1 cellular context compared by ENCODE assay signal in the genomic region with DNA sequence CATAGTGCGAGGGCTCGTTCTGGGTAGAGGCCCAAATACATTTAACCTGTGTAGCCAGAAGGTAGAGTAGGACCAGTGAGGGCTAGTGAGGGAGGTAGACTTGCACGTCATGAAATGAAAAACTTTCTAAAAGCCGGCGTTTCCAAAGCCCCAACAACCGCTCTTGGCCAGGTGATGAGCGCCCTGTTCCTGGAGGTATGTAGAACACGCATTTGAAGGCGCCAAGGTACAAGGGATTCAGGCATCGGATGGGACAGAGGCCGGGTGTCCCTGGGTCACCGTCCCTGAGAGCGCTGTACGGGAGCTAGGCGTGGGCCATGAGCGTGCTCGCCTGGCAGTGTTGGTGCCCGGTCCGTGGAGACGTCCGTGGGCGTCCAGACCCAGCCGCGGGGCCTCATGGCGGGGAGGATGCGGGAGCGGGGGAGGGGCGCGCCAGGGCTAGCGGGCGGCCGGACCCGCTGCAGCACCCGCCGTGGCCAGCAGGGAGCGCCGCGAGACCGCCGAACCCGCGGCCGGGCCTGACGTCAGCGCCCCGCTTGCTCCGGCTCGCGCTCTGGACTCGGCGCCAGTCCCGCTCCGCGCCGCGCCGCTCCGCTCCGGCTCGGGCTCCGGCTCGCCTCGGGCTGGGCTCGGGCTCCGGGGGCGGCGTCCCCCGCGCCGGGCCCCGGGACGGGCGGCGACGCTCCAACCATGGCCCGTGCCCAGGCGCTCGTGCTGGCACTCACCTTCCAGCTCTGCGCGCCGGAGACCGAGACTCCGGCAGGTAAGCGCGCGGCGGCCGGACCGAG.
TF ChIP-seq lines count a peak whose summit lies in the region.

A gene (plus strand): TSS at position 568 of the 788 bp plus-strand sequence. CDS start 123 bp downstream, at position 691.

TF ChIP-seq in HepG2, 621 proteins besides CTCF, POLR2A, EP300 and RAD21 (continued from another document and continues in another):
- TF ChIP-seq, protein P1, sequence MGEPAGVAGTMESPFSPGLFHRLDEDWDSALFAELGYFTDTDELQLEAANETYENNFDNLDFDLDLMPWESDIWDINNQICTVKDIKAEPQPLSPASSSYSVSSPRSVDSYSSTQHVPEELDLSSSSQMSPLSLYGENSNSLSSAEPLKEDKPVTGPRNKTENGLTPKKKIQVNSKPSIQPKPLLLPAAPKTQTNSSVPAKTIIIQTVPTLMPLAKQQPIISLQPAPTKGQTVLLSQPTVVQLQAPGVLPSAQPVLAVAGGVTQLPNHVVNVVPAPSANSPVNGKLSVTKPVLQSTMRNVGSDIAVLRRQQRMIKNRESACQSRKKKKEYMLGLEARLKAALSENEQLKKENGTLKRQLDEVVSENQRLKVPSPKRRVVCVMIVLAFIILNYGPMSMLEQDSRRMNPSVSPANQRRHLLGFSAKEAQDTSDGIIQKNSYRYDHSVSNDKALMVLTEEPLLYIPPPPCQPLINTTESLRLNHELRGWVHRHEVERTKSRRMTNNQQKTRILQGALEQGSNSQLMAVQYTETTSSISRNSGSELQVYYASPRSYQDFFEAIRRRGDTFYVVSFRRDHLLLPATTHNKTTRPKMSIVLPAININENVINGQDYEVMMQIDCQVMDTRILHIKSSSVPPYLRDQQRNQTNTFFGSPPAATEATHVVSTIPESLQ (CRISPR knock-in tag; conservative IDR thresholded peaks at IDR 0.05) = no peak
- TF ChIP-seq ZNF747 (CRISPR knock-in tag; IDR thresholded peaks at IDR 0.05; ENCODE audit: borderline replicate concordance) (no peak), U2AF1 (optimal IDR thresholded peaks at IDR 0.05; ENCODE audit: low read depth, low read length) (no peak), TEAD3 (CRISPR knock-in tag; optimal IDR thresholded peaks at IDR 0.05; ENCODE audit: borderline replicate concordance) (no peak), ZNF34 (CRISPR knock-in tag; IDR thresholded peaks at IDR 0.05; ENCODE audit: borderline replicate concordance) (no peak), ZNF841 (CRISPR knock-in tag; IDR thresholded peaks at IDR 0.05; ENCODE audit: borderline replicate concordance) (no peak), ZNF136 (CRISPR knock-in tag; IDR thresholded peaks at IDR 0.05; ENCODE audit: low read depth) (no peak), ZNF234 (CRISPR knock-in tag; conservative IDR thresholded peaks at IDR 0.05) (no peak), IKZF4 (CRISPR knock-in tag; IDR thresholded peaks at IDR 0.05; ENCODE audit: borderline replicate concordance, low read depth, not compliant biosample characterization) (no peak), CC2D1A (CRISPR knock-in tag; IDR thresholded peaks at IDR 0.05) (no peak), ZNF382 (CRISPR knock-in tag; IDR thresholded peaks at IDR 0.05; ENCODE audit: borderline replicate concordance) (no peak), HOXA9 (CRISPR knock-in tag; IDR thresholded peaks at IDR 0.05; ENCODE audit: borderline replicate concordance) (no peak), ZC3H4 (CRISPR knock-in tag; IDR thresholded peaks at IDR 0.05; ENCODE audit: borderline replicate concordance) (no peak), ZNF138 (CRISPR knock-in tag; IDR thresholded peaks at IDR 0.05; ENCODE audit: low read depth) (no peak), CBX1 (IDR thresholded peaks at IDR 0.05; ENCODE audit: low read depth) (no peak), TAF1 (CRISPR knock-in tag; IDR thresholded peaks at IDR 0.05) (no peak), RFXANK (CRISPR knock-in tag; IDR thresholded peaks at IDR 0.05) (no peak), KDM4B (CRISPR knock-in tag; IDR thresholded peaks at IDR 0.05) (no peak), NBN (conservative IDR thresholded peaks at IDR 0.05) (no peak), ARNT (IDR thresholded peaks at IDR 0.05) (no peak), GABPB1 (CRISPR knock-in tag; IDR thresholded peaks at IDR 0.05) (peak; percentile 51; the same call in 1 of the 2 replicates), RARA (CRISPR knock-in tag; IDR thresholded peaks at IDR 0.05) (no peak), ETV6 (CRISPR knock-in tag; conservative IDR thresholded peaks at IDR 0.05) (0 out of 2 replicates have a peak, but pooled peaks have one; percentile 23), ZBTB8A (CRISPR knock-in tag; IDR thresholded peaks at IDR 0.05; ENCODE audit: borderline replicate concordance, low read depth) (no peak), ZNF501 (CRISPR knock-in tag; IDR thresholded peaks at IDR 0.05) (0 out of 2 replicates have a peak, but pooled peaks have one; percentile 6), ZFP90 (CRISPR knock-in tag; IDR thresholded peaks at IDR 0.05; ENCODE audit: borderline replicate concordance) (no peak), SAFB2 (CRISPR knock-in tag; IDR thresholded peaks at IDR 0.05; ENCODE audit: borderline replicate concordance, low read depth) (no peak), ZNF510 (CRISPR knock-in tag; IDR thresholded peaks at IDR 0.05; ENCODE audit: low read depth) (no peak), ATRX (CRISPR knock-in tag; IDR thresholded peaks at IDR 0.05; ENCODE audit: borderline replicate concordance) (no peak), GABPA (IDR thresholded peaks at IDR 0.05; ENCODE audit: low read depth, low read length) (no peak), GABPA (CRISPR knock-in tag; IDR thresholded peaks at IDR 0.05; ENCODE audit: low read depth) (no peak), MYC (CRISPR knock-in tag; IDR thresholded peaks at IDR 0.05; ENCODE audit: borderline replicate concordance) (no peak; the same call in 1 of the 2 replicates), MXI1 (IDR thresholded peaks at IDR 0.05; ENCODE audit: borderline replicate concordance, low read depth, low read length) (no peak; the same call in 2 of the 3 replicates), ELF3 (CRISPR knock-in tag; IDR thresholded peaks at IDR 0.05) (peak; percentile 20; the same call in 1 of the 2 replicates), YY1 (IDR thresholded peaks at IDR 0.05; ENCODE audit: insufficient read depth, insufficient replicate concordance, low read depth, low read length) (peak; percentile 76), PCBP1 (IDR thresholded peaks at IDR 0.05; ENCODE audit: borderline replicate concordance, low read depth, low read length) (no peak)
- TF ChIP-seq, protein P2, sequence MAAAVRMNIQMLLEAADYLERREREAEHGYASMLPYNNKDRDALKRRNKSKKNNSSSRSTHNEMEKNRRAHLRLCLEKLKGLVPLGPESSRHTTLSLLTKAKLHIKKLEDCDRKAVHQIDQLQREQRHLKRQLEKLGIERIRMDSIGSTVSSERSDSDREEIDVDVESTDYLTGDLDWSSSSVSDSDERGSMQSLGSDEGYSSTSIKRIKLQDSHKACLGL (CRISPR knock-in tag; IDR thresholded peaks at IDR 0.05) = no peak; the same call in 1 of the 2 replicates
- TF ChIP-seq, protein P3, sequence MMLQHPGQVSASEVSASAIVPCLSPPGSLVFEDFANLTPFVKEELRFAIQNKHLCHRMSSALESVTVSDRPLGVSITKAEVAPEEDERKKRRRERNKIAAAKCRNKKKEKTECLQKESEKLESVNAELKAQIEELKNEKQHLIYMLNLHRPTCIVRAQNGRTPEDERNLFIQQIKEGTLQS (CRISPR knock-in tag; IDR thresholded peaks at IDR 0.05) = peak; percentile 78
- TF ChIP-seq, protein P4, sequence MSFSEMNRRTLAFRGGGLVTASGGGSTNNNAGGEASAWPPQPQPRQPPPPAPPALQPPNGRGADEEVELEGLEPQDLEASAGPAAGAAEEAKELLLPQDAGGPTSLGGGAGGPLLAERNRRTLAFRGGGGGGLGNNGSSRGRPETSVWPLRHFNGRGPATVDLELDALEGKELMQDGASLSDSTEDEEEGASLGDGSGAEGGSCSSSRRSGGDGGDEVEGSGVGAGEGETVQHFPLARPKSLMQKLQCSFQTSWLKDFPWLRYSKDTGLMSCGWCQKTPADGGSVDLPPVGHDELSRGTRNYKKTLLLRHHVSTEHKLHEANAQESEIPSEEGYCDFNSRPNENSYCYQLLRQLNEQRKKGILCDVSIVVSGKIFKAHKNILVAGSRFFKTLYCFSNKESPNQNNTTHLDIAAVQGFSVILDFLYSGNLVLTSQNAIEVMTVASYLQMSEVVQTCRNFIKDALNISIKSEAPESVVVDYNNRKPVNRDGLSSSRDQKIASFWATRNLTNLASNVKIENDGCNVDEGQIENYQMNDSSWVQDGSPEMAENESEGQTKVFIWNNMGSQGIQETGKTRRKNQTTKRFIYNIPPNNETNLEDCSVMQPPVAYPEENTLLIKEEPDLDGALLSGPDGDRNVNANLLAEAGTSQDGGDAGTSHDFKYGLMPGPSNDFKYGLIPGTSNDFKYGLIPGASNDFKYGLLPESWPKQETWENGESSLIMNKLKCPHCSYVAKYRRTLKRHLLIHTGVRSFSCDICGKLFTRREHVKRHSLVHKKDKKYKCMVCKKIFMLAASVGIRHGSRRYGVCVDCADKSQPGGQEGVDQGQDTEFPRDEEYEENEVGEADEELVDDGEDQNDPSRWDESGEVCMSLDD (CRISPR knock-in tag; IDR thresholded peaks at IDR 0.05; ENCODE audit: borderline replicate concordance) = no peak
- TF ChIP-seq, protein P5, sequence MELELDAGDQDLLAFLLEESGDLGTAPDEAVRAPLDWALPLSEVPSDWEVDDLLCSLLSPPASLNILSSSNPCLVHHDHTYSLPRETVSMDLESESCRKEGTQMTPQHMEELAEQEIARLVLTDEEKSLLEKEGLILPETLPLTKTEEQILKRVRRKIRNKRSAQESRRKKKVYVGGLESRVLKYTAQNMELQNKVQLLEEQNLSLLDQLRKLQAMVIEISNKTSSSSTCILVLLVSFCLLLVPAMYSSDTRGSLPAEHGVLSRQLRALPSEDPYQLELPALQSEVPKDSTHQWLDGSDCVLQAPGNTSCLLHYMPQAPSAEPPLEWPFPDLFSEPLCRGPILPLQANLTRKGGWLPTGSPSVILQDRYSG (CRISPR knock-in tag; IDR thresholded peaks at IDR 0.05) = no peak
- TF ChIP-seq, protein P6, sequence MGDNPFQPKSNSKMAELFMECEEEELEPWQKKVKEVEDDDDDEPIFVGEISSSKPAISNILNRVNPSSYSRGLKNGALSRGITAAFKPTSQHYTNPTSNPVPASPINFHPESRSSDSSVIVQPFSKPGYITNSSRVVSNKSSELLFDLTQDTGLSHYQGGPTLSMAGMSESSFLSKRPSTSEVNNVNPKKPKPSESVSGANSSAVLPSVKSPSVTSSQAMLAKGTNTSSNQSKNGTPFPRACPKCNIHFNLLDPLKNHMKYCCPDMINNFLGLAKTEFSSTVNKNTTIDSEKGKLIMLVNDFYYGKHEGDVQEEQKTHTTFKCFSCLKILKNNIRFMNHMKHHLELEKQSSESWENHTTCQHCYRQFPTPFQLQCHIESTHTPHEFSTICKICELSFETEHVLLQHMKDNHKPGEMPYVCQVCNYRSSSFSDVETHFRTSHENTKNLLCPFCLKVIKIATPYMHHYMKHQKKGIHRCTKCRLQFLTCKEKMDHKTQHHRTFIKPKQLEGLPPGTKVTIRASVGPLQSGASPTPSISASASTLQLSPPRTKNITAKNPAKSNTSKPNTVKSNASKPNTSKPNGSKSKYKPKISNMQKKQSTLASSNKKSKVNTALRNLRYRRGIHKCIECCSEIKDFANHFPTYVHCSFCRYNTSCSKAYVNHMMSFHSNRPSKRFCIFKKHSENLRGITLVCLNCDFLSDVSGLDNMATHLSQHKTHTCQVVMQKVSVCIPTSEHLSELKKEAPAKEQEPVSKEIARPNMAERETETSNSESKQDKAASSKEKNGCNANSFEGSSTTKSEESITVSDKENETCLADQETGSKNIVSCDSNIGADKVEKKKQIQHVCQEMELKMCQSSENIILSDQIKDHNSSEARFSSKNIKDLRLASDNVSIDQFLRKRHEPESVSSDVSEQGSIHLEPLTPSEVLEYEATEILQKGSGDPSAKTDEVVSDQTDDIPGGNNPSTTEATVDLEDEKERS (CRISPR knock-in tag; IDR thresholded peaks at IDR 0.05) = no peak
- TF ChIP-seq, protein P7, sequence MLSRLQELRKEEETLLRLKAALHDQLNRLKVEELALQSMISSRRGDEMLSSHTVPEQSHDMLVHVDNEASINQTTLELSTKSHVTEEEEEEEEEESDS (CRISPR knock-in tag; IDR thresholded peaks at IDR 0.05; ENCODE audit: borderline replicate concordance) = no peak
- TF ChIP-seq, protein P8, sequence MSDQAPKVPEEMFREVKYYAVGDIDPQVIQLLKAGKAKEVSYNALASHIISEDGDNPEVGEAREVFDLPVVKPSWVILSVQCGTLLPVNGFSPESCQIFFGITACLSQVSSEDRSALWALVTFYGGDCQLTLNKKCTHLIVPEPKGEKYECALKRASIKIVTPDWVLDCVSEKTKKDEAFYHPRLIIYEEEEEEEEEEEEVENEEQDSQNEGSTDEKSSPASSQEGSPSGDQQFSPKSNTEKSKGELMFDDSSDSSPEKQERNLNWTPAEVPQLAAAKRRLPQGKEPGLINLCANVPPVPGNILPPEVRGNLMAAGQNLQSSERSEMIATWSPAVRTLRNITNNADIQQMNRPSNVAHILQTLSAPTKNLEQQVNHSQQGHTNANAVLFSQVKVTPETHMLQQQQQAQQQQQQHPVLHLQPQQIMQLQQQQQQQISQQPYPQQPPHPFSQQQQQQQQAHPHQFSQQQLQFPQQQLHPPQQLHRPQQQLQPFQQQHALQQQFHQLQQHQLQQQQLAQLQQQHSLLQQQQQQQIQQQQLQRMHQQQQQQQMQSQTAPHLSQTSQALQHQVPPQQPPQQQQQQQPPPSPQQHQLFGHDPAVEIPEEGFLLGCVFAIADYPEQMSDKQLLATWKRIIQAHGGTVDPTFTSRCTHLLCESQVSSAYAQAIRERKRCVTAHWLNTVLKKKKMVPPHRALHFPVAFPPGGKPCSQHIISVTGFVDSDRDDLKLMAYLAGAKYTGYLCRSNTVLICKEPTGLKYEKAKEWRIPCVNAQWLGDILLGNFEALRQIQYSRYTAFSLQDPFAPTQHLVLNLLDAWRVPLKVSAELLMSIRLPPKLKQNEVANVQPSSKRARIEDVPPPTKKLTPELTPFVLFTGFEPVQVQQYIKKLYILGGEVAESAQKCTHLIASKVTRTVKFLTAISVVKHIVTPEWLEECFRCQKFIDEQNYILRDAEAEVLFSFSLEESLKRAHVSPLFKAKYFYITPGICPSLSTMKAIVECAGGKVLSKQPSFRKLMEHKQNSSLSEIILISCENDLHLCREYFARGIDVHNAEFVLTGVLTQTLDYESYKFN (CRISPR knock-in tag; conservative IDR thresholded peaks at IDR 0.05) = no peak
- TF ChIP-seq, protein P9, sequence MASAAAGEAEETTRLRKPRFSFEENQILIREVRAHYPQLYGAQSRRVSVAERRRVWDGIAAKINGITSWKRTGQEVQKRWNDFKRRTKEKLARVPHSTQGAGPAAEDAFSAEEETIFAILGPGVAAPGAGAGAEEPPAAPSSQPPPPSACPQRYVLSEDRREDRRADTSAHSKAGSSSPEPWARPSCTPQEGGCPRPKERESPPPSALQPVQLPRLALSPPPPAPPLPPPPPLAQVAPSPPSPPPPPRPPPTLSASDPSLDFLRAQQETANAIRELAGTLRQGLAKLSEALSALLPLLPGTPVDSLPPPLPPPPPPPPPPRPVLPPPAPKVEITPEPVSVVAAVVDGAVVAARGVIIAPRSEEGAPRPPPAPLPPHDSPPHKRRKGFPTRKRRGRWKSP (CRISPR knock-in tag; IDR thresholded peaks at IDR 0.05) = no peak
